Comparison of ENCODE assay signal across 10 cellular contexts in genomic region chr10:24894309-24894708, GRCh38. TPM values are rescaled to one million over a fixed set of nuclear protein-coding genes. Genes with fewer than 3 reads are reported as not detected.
DNase-seq lines count a peak whose midpoint lies in the region; ATAC-seq, FAIRE-seq and TF ChIP-seq lines count a peak whose summit lies in the region.
"Had no signal": no experiment of that assay in that cellular context is flagged by ENCODE, and none has a peak within 500 bp of the region (broad histone marks: within the 10 kb centered on the region; RNA-seq: fewer than 3 reads in every experiment).

No MANE protein-coding gene starts in this region.

- DNase-seq in A549 (ENCODE audit: low read depth in 1 of 2, low spot score in 1 of 2) (peak in 1 of 2 experiments; percentile 23), GOT3 (lab: John Stamatoyannopoulos, UW) (peak; percentile 12), kidney tubule cell (ENCODE audit: low spot score) (peak; percentile 87), KBM-7 (no peak), mucosa of gallbladder (ENCODE audit: low spot score) (no peak), cerebellar cortex (ENCODE audit: low spot score) (no peak), frontal cortex (ENCODE audit: low spot score in 2 of 2) (no peak)
- no peak for DNase-seq in activated naive CD8-positive, alpha-beta T cell treated with anti-CD3 and anti-CD28 coated beads, Interleukin-2, amount 10 ng/mL, durations not matched to agents 7 days and 5 days
- DNase-seq: left cardiac atrium had no signal

- TF ChIP-seq EP300 in A549 (IDR thresholded peaks at IDR 0.05): no peak

- POLR2A ChIA-PET in A549 (lab: Yijun Ruan, JAX): no interaction called here
- POLR2A ChIA-PET in activated naive CD8-positive, alpha-beta T cell treated with anti-CD3 and anti-CD28 coated beads, Interleukin-2, amount 10 ng/mL, durations not matched to agents 7 days and 5 days (lab: Charles Lee): interaction anchor here (0.7 to 1.2 kb wide), 5 partner anchors 9 to 58 kb away, joined by 3 to 4 read pairs (median 3); partner anchors contain the start of gene PRTFDC1

- CTCF ChIA-PET in A549 (lab: Yijun Ruan, JAX): interaction anchor here (1.0 kb wide), 1 partner anchor 48 kb away, joined by 3 read pairs; no protein-coding TSS in a partner anchor

- FAIRE-seq in A549 (lab: Jason Lieb, UNC): no peak
- no peak for FAIRE-seq in frontal cortex (lab: Jason Lieb, UNC)
- FAIRE-seq: D721Med had no signal

- H3K27ac ChIP-seq in A549: peak overlapping the region in 1 of 2 experiments; percentile 66; a peak in 3 of 6 replicates

- H3K9me3 Mint-ChIP-seq in activated naive CD8-positive, alpha-beta T cell treated with anti-CD3 and anti-CD28 coated beads, Interleukin-2, amount 10 ng/mL, durations not matched to agents 7 days and 5 days: peaks cover 1% of the 10 kb centered on the region

- no peaks in the 10 kb centered on the region for H3K9me3 ChIP-seq in A549

- H3K4me3 ChIP-seq in A549: no peak overlapping the region

- TF ChIP-seq POLR2A in A549 (IDR thresholded peaks at IDR 0.05; ENCODE audit: low read length): no peak

- H3K27ac Mint-ChIP-seq in activated naive CD8-positive, alpha-beta T cell treated with anti-CD3 and anti-CD28 coated beads, Interleukin-2, amount 10 ng/mL, durations not matched to agents 7 days and 5 days: peak overlapping the region; percentile 90

- H3K27me3 Mint-ChIP-seq in activated naive CD8-positive, alpha-beta T cell treated with anti-CD3 and anti-CD28 coated beads, Interleukin-2, amount 10 ng/mL, durations not matched to agents 7 days and 5 days: no peaks in the 10 kb centered on the region

- no peak for TF ChIP-seq RAD21 in A549 (conservative IDR thresholded peaks at IDR 0.05 in 1 of 2, IDR thresholded peaks at IDR 0.05 in 1 of 2)

- peaks cover 62% of the 10 kb centered on the region for H3K4me1 ChIP-seq in A549

- 68% methylated on average over 5 of the region's 5 CpGs for WGBS in A549 (ENCODE audit: missing lambda C conversion rate)

- peak overlapping the region; percentile 7; the same call in 1 of the 3 replicates for H3K4me2 ChIP-seq in A549

- TF ChIP-seq CTCF in A549 (IDR thresholded peaks at IDR 0.05): no peak

- H3K4me1 Mint-ChIP-seq in activated naive CD8-positive, alpha-beta T cell treated with anti-CD3 and anti-CD28 coated beads, Interleukin-2, amount 10 ng/mL, durations not matched to agents 7 days and 5 days: peaks cover 35% of the 10 kb centered on the region

- H3K4me3 Mint-ChIP-seq in activated naive CD8-positive, alpha-beta T cell treated with anti-CD3 and anti-CD28 coated beads, Interleukin-2, amount 10 ng/mL, durations not matched to agents 7 days and 5 days: peak overlapping the region; percentile 75

- in situ Hi-C loops in KBM-7 (cut with MboI; ENCODE audit: low pct_unique_long_range_greater_than_20kb, low sequenced_read_pairs): no loop called here

- H3K36me3 Mint-ChIP-seq in activated naive CD8-positive, alpha-beta T cell treated with anti-CD3 and anti-CD28 coated beads, Interleukin-2, amount 10 ng/mL, durations not matched to agents 7 days and 5 days: peaks cover 41% of the 10 kb centered on the region

- ATAC-seq in A549: peak; percentile 46 to 62; a peak in 5 of 6 replicates
- ATAC-seq in activated naive CD8-positive, alpha-beta T cell treated with anti-CD3 and anti-CD28 coated beads, Interleukin-2, amount 10 ng/mL, durations not matched to agents 7 days and 5 days (ENCODE audit: low read depth): peak; percentile 28

TF ChIP-seq in A549, 52 proteins besides CTCF, POLR2A, EP300 and RAD21:
- no peak for TF ChIP-seq ZFP36 (IDR thresholded peaks at IDR 0.05; ENCODE audit: borderline replicate concordance, partially characterized antibody)
- no peak for TF ChIP-seq NR3C1 (IDR thresholded peaks at IDR 0.05)
- TF ChIP-seq TFCP2L1 (CRISPR knock-in tag; IDR thresholded peaks at IDR 0.05): no peak
- no peak for TF ChIP-seq HEYL (CRISPR knock-in tag; IDR thresholded peaks at IDR 0.05)

RNA-seq across cellular contexts. Expression of gene PRTFDC1, which starts 58.1 kb away (rescaled TPM):
- polyA plus RNA-seq in A549 (2011; rRNA removed) (32.5 and 39.2 TPM in 2 replicates), A549 (2017; fragmentation: RNase III; extraction: RNeasy Plus Mini Kit Qiagen cat#74134 plus additional on column Dnase treatment) (33.1 to 35.6 TPM (median 34.0 TPM) in 3 replicates)
- 10.0 and 14.5 TPM in 2 replicates for polyA plus RNA-seq in A549 (2012; cell fraction: cytosol; rRNA removed)
- polyA plus RNA-seq in A549 (2012; cell fraction: nucleus; rRNA removed): 4.4 and 6.2 TPM in 2 replicates
- polyA minus RNA-seq in A549 (2011; rRNA and poly(A)+ RNA removed): 10.4 and 12.1 TPM in 2 replicates
- 1 to 10 TPM; 1.5 to 2.0 TPM for total RNA-seq in activated naive CD8-positive, alpha-beta T cell treated with anti-CD3 and anti-CD28 coated beads, Interleukin-2, amount 10 ng/mL, durations not matched to agents 7 days and 5 days
- total RNA-seq in mucosa of gallbladder (12.0 TPM), frontal cortex (29.8 TPM)

Comparison
In these comparisons a context has a peak if more than half of its experiments do, and no peak if none do; other contexts are left out.
1. DNase-seq: peak in GOT3 (single experiment) and kidney tubule cell (single experiment); none in activated naive CD8-positive, alpha-beta T cell treated with anti-CD3 and anti-CD28 coated beads, Interleukin-2, amount 10 ng/mL, durations not matched to agents 7 days and 5 days (single experiment), KBM-7 (single experiment), mucosa of gallbladder (single experiment), cerebellar cortex (single experiment) and frontal cortex (0 of 2).